8 cellular contexts compared by ENCODE assay signal in the genomic region with DNA sequence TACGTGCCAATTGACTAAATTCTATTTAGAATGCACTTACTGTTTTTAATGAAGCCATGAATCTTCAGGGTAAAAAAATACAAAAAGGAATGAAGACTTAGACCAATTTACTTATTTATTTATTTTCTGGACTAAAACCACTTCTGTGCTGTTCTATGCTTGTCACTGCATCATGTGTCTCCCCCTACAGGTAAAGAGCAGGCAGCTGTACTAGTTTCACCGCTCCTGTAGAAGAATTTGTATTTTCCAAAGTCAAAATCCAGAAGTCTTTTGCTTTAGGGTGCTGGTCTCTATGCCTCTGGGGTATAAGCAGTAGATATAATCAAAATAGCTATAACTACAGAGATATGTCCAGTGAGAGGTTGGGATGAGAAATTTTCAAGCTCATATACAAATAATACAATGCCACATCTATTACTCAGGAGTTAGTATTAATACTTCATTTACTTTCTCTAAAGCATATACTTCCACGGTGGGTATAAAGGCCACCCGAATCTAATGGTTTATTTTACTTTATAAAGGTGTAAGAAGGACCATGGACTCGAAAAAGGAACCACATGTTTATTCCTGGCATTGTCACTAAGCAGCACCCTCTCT.
DNase-seq lines count a peak whose midpoint lies in the region; ATAC-seq, FAIRE-seq and TF ChIP-seq lines count a peak whose summit lies in the region.

No MANE protein-coding gene starts in this region.

- TF ChIP-seq RAD21 in SK-N-SH (IDR thresholded peaks at IDR 0.05; ENCODE audit: low read length), result peak; percentile 93

- peak; percentile 18 for FAIRE-seq in GM19239 (lab: Jason Lieb, UNC)
- FAIRE-seq in urothelium cell line (lab: Jason Lieb, UNC), result no peak

- DNase-seq in Caco-2, result peak; percentile 66
- no peak for DNase-seq in GM19239 (ENCODE audit: insufficient read length, low spot score)
- peak; percentile 54 for DNase-seq in SK-N-SH
- no peak for DNase-seq in coronary artery (ENCODE audit: low spot score)
- DNase-seq in lung (ENCODE audit: low spot score), result peak; percentile 30
- DNase-seq in urothelium cell line (ENCODE audit: low spot score), result peak; percentile 48

- no peak overlapping the region for H3K4me2 ChIP-seq in SK-N-SH

- POLR2A ChIA-PET in Caco-2 (lab: Charles Lee), result no interaction called here
- POLR2A ChIA-PET in SK-N-SH (lab: Yijun Ruan, JAX), result interaction anchor here (0.6 kb wide), 1 partner anchor 36 kb away, joined by 3 read pairs; no protein-coding TSS in a partner anchor

- no peak overlapping the region for H3K4me3 Mint-ChIP-seq in Caco-2 (ENCODE audit: unreplicated experiment)

- H3K9me3 ChIP-seq in Caco-2, result no peaks in the 10 kb centered on the region
- H3K9me3 ChIP-seq in SK-N-SH, result no peaks in the 10 kb centered on the region
- H3K9me3 ChIP-seq in lung (ENCODE audit: control insufficient read depth in 2 of 2, insufficient read depth in 1 of 2, low read length in 1 of 2), result no peaks in the 10 kb centered on the region

- H3K27me3 ChIP-seq in Caco-2 (replicated peaks; ENCODE audit: control insufficient read depth, insufficient read depth, low read length) (no peaks in the 10 kb centered on the region), SK-N-SH (ENCODE audit: insufficient read depth) (no peaks in the 10 kb centered on the region), lung (ENCODE audit: control insufficient read depth, insufficient read depth) (no peaks in the 10 kb centered on the region)

- H3K36me3 ChIP-seq in Caco-2 (ENCODE audit: control insufficient read depth, insufficient read depth, low read length) (no peaks in the 10 kb centered on the region), SK-N-SH (replicated peaks in 1 of 2; ENCODE audit: control insufficient read depth in 1 of 2, insufficient read depth in 2 of 2, low read length in 1 of 2) (no peaks in the 10 kb centered on the region), lung (ENCODE audit: control insufficient read depth in 2 of 2, insufficient read depth in 2 of 2, low read length in 2 of 2) (peaks cover 2 to 5% of the 10 kb centered on the region in 2 donors)

- no peak for ATAC-seq in lung (ENCODE audit: insufficient read depth, low FRiP score)
- no peak for ATAC-seq in HG03520 (IDR thresholded peaks at IDR 0.05; ENCODE audit: unreplicated experiment)

- no peaks in the 10 kb centered on the region for H3K79me2 ChIP-seq in SK-N-SH (ENCODE audit: insufficient read depth)

- H3K9me2 ChIP-seq in SK-N-SH, result no peaks in the 10 kb centered on the region

- TF ChIP-seq CTCF in Caco-2 (IDR thresholded peaks at IDR 0.05; ENCODE audit: insufficient read depth in 1 of 2, low read depth in 1 of 2, low read length in 1 of 2, severe bottlenecking in 1 of 2, unreplicated experiment in 1 of 2) (peak; percentile 93 to 94), LNCAP (IDR thresholded peaks at IDR 0.05) (peak; percentile 96), SK-N-SH (IDR thresholded peaks at IDR 0.05) (peak; percentile 97), coronary artery (IDR thresholded peaks at IDR 0.05) (peak; percentile 65), lung (IDR thresholded peaks at IDR 0.05; ENCODE audit: control extremely low read depth, extremely low read depth) (peak; percentile 52)

- no peak overlapping the region for H3K4me3 ChIP-seq in Caco-2 (ENCODE audit: low read depth, low read length)
- peak overlapping the region in 1 of 2 experiments; percentile 51; a peak in 1 of 4 replicates for H3K4me3 ChIP-seq in SK-N-SH (ENCODE audit: low read depth in 2 of 2, low read length in 1 of 2)
- no peak overlapping the region for H3K4me3 ChIP-seq in coronary artery
- no peak overlapping the region for H3K4me3 ChIP-seq in lung

- H3K27me3 Mint-ChIP-seq in Caco-2 (ENCODE audit: insufficient read depth, unreplicated experiment), result no peaks in the 10 kb centered on the region

- intact Hi-C loops in Caco-2 (cut with micrococcal nuclease; ENCODE audit: unreplicated experiment), result loop anchor here (1.0 to 2.0 kb wide), 7 partner anchors 14 to 303 kb away; no protein-coding TSS in a partner anchor

- peaks cover 16% of the 10 kb centered on the region for H3K36me3 Mint-ChIP-seq in Caco-2 (ENCODE audit: insufficient read depth, unreplicated experiment)

- no peak overlapping the region for H3K27ac Mint-ChIP-seq in Caco-2 (ENCODE audit: unreplicated experiment)

- 24% methylated on average over 5 of the region's 5 CpGs for WGBS in SK-N-SH (ENCODE audit: low lambda C conversion rate)
- 47 to 66% methylated on average over 5 of the region's 5 CpGs for WGBS in lung, 2 donors

- peaks cover 15% of the 10 kb centered on the region for H3K4me1 Mint-ChIP-seq in Caco-2 (ENCODE audit: low read depth, unreplicated experiment)

- no peak overlapping the region for H3K9ac ChIP-seq in SK-N-SH

- BruUV-seq in Caco-2 (replicated peaks; lab: Mats Ljungman, UMichigan), result no TSS peak

- TF ChIP-seq EP300 in SK-N-SH (IDR thresholded peaks at IDR 0.05; ENCODE audit: borderline replicate concordance in 1 of 2, low read depth in 1 of 2, low read length in 1 of 2), result no peak

- CTCF ChIA-PET in Caco-2 (lab: Charles Lee), result interaction anchor here (0.6 to 3.2 kb wide), 6 partner anchors 12 to 288 kb away, joined by 3 to 15 read pairs (median 6); no protein-coding TSS in a partner anchor
- CTCF ChIA-PET in SK-N-SH (lab: Yijun Ruan, JAX), result interaction anchor here (0.6 to 9.0 kb wide), 58 partner anchors 9 to 652 kb away, joined by 3 to 96 read pairs (median 6); no protein-coding TSS in a partner anchor

- H4K20me1 ChIP-seq in SK-N-SH (ENCODE audit: insufficient read depth), result no peaks in the 10 kb centered on the region

- no peak overlapping the region for H2AFZ ChIP-seq in SK-N-SH (ENCODE audit: low read depth)

- peaks cover 37% of the 10 kb centered on the region for H3K4me1 ChIP-seq in Caco-2
- peaks cover 0 to 5% of the 10 kb centered on the region in 2 experiments; a peak in 2 of 4 replicates for H3K4me1 ChIP-seq in SK-N-SH (ENCODE audit: control insufficient read depth in 1 of 2, insufficient read depth in 2 of 2, low read depth in 1 of 2, low read length in 1 of 2)
- peaks cover 0 to 4% of the 10 kb centered on the region in 2 donors for H3K4me1 ChIP-seq in lung (ENCODE audit: control insufficient read depth in 2 of 2, insufficient read depth in 2 of 2, low read length in 2 of 2)

- H3K27ac ChIP-seq in SK-N-SH (ENCODE audit: low read depth in 2 of 2, low read length in 1 of 2) (no peak overlapping the region), coronary artery (no peak overlapping the region), lung (ENCODE audit: low read depth in 1 of 2, low read length in 1 of 2) (no peak overlapping the region)

- H3F3A ChIP-seq in SK-N-SH (replicated peaks; ENCODE audit: insufficient read depth), result no peaks in the 10 kb centered on the region

- no peaks in the 10 kb centered on the region for H3K9me3 Mint-ChIP-seq in Caco-2 (ENCODE audit: unreplicated experiment)

TF ChIP-seq in SK-N-SH, 30 proteins besides CTCF, POLR2A, EP300 and RAD21:
- TF ChIP-seq MXI1 (IDR thresholded peaks at IDR 0.05; ENCODE audit: low read depth, low read length), result no peak
- TF ChIP-seq GABPA (IDR thresholded peaks at IDR 0.05; ENCODE audit: low read depth), result no peak
- TF ChIP-seq, protein P1, sequence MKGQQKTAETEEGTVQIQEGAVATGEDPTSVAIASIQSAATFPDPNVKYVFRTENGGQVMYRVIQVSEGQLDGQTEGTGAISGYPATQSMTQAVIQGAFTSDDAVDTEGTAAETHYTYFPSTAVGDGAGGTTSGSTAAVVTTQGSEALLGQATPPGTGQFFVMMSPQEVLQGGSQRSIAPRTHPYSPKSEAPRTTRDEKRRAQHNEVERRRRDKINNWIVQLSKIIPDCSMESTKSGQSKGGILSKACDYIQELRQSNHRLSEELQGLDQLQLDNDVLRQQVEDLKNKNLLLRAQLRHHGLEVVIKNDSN (IDR thresholded peaks at IDR 0.05; ENCODE audit: borderline replicate concordance, low read depth), result no peak
- TF ChIP-seq TCF12 (IDR thresholded peaks at IDR 0.05), result no peak
- TF ChIP-seq SMC3 (IDR thresholded peaks at IDR 0.05; ENCODE audit: low read depth, low read length), result peak; percentile 83

Comparison
In these comparisons a context has a peak if more than half of its experiments do, and no peak if none do; other contexts are left out.
1. DNase-seq: peak in Caco-2 (2 of 2), SK-N-SH (single experiment), lung (single experiment) and urothelium cell line (single experiment); none in GM19239 (single experiment) and coronary artery (single experiment).
2. Peak in every context shown above with its lines, with median percentiles within 50 percentile points of each other: CTCF ChIP-seq.